Comparison of ENCODE assay signal across 8 cellular contexts in genomic region chr10:90856964-90857634, GRCh38. TPM values are rescaled to one million over a fixed set of nuclear protein-coding genes. Genes with fewer than 3 reads are reported as not detected.
DNase-seq lines count a peak whose midpoint lies in the region; ATAC-seq lines count a peak whose summit lies in the region.

No MANE protein-coding gene starts in this region.

- H3K36me3 ChIP-seq in MG63 (no peaks in the 10 kb centered on the region), mucosa of rectum (ENCODE audit: control insufficient read depth in 2 of 2, insufficient read depth in 2 of 2, low read length in 2 of 2) (no peaks in the 10 kb centered on the region)

- peak overlapping the region in 1 of 2 donors; percentile 16 for H3K27ac ChIP-seq in mucosa of rectum (ENCODE audit: low read depth in 2 of 2, low read length in 2 of 2)

- H3K9me3 ChIP-seq in MG63 (no peaks in the 10 kb centered on the region), mucosa of rectum (ENCODE audit: control insufficient read depth in 2 of 2, low read length in 2 of 2) (no peaks in the 10 kb centered on the region)

- H3K4me1 Mint-ChIP-seq in central memory CD8-positive, alpha-beta T cell = peaks cover 10% of the 10 kb centered on the region

- peaks cover 77% of the 10 kb centered on the region for H3K27me3 Mint-ChIP-seq in central memory CD8-positive, alpha-beta T cell

- H3K36me3 Mint-ChIP-seq in central memory CD8-positive, alpha-beta T cell (ENCODE audit: insufficient read depth) = peaks cover 9% of the 10 kb centered on the region

- ATAC-seq in GM19351 (IDR thresholded peaks at IDR 0.05; ENCODE audit: unreplicated experiment) (peak; percentile 26), HG03280 (IDR thresholded peaks at IDR 0.05; ENCODE audit: unreplicated experiment) (no peak), HG03095 (IDR thresholded peaks at IDR 0.05; ENCODE audit: unreplicated experiment) (no peak)
- peak; percentile 33 for ATAC-seq in central memory CD8-positive, alpha-beta T cell (replicated peaks; ENCODE audit: extremely low read depth, poor library complexity, severe bottlenecking)

- H3K27me3 ChIP-seq in MG63 (no peaks in the 10 kb centered on the region), mucosa of rectum (ENCODE audit: control insufficient read depth in 2 of 2, insufficient read depth in 2 of 2, low read length in 2 of 2) (peaks cover 29 to 41% of the 10 kb centered on the region in 2 donors)

- DNase-seq in MG63 = no peak
- DNase-seq in central memory CD8-positive, alpha-beta T cell (ENCODE audit: low spot score in 2 of 2) = no peak
- no peak for DNase-seq in hippocampal formation (lab: John Stamatoyannopoulos, UW)
- DNase-seq in NCI-H2171 (lab: John Stamatoyannopoulos, UW) = no peak

- H3K27ac Mint-ChIP-seq in central memory CD8-positive, alpha-beta T cell (ENCODE audit: low read depth) = no peak overlapping the region

- H3K4me3 ChIP-seq in MG63 (peak overlapping the region; percentile 58), mucosa of rectum (ENCODE audit: low read length in 2 of 2) (peak overlapping the region; percentile 65 to 67)

- no peaks in the 10 kb centered on the region for H3K9me3 Mint-ChIP-seq in central memory CD8-positive, alpha-beta T cell

- peak overlapping the region in 1 of 2 donors; percentile 36 for H3K9ac ChIP-seq in mucosa of rectum (ENCODE audit: low read depth in 1 of 2, low read length in 2 of 2)

- H3K4me1 ChIP-seq in mucosa of rectum (ENCODE audit: control insufficient read depth in 2 of 2, insufficient read depth in 2 of 2, low read length in 2 of 2) = peaks cover 3 to 8% of the 10 kb centered on the region in 2 donors

- peak overlapping the region; percentile 82 for H3K4me3 Mint-ChIP-seq in central memory CD8-positive, alpha-beta T cell

RNA-seq across cellular contexts. Expression of gene HTR7, which starts 0.7 kb away (rescaled TPM):
- total RNA-seq in MG63 (2014; rRNA removed; shearing (Covaris generic); ENCODE audit: low replicate concordance) = 6.4 and 7.6 TPM in 2 replicates

RNA-seq across cellular contexts. Expression of gene RPP30, which starts 14.7 kb away (rescaled TPM):
- total RNA-seq in MG63 (2014; rRNA removed; shearing (Covaris generic); ENCODE audit: low replicate concordance) = 61.5 and 78.7 TPM in 2 replicates

Comparison
In these comparisons a context has a peak if more than half of its experiments do, and no peak if none do; other contexts are left out.
1. ATAC-seq: peak in GM19351 (single experiment) and central memory CD8-positive, alpha-beta T cell (single experiment); none in HG03280 (single experiment) and HG03095 (single experiment).